ENCODE assay signal across 7 cellular contexts in genomic region chr19:11747277-11747676, GRCh38.
"Had no signal": no experiment of that assay in that cellular context is flagged by ENCODE, and none has a peak within 500 bp of the region (broad histone marks: within the 10 kb centered on the region; RNA-seq: fewer than 3 reads in every experiment).

No MANE protein-coding gene starts in this region.

- FAIRE-seq: GM12878, GM12891, GM12892, GM18507, GM19239 had no signal

- H3K4me3 ChIP-seq: GM12878 had no signal

- ATAC-seq: GM12878 had no signal

- DNase-seq: GDM1, GF-D8 had no signal
